Comparison of ENCODE assay signal across 1 cellular context in the genomic region with DNA sequence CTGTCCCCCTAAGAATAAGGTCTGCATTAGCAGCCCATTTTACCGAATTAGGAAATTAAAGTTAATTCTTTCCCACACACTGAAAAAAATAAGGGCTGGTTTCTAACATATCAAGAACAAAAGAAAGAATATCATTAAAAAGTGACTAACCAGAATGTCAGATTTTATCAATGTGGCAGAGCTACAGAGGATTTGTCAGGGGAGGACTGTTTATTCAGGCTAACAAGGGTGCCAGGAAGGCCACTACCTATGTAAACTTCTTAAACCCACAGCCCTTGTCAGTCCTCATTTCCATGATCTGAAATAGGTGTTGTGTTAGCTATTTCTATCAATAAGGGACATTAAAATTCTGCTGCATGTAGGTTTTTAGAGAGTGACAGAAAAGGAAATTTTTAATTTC.
TF ChIP-seq lines count a peak whose summit lies in the region.

No MANE protein-coding gene starts in this region.

TF ChIP-seq in WTC11, 78 proteins besides CTCF, POLR2A, EP300 and RAD21 (continued from another document):
- TF ChIP-seq, protein P1, sequence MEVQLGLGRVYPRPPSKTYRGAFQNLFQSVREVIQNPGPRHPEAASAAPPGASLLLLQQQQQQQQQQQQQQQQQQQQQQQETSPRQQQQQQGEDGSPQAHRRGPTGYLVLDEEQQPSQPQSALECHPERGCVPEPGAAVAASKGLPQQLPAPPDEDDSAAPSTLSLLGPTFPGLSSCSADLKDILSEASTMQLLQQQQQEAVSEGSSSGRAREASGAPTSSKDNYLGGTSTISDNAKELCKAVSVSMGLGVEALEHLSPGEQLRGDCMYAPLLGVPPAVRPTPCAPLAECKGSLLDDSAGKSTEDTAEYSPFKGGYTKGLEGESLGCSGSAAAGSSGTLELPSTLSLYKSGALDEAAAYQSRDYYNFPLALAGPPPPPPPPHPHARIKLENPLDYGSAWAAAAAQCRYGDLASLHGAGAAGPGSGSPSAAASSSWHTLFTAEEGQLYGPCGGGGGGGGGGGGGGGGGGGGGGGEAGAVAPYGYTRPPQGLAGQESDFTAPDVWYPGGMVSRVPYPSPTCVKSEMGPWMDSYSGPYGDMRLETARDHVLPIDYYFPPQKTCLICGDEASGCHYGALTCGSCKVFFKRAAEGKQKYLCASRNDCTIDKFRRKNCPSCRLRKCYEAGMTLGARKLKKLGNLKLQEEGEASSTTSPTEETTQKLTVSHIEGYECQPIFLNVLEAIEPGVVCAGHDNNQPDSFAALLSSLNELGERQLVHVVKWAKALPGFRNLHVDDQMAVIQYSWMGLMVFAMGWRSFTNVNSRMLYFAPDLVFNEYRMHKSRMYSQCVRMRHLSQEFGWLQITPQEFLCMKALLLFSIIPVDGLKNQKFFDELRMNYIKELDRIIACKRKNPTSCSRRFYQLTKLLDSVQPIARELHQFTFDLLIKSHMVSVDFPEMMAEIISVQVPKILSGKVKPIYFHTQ (CRISPR knock-in tag; IDR thresholded peaks at IDR 0.05): no peak
- TF ChIP-seq NFE2L1 (CRISPR knock-in tag; IDR thresholded peaks at IDR 0.05): no peak
- TF ChIP-seq ZBTB21 (CRISPR knock-in tag; IDR thresholded peaks at IDR 0.05; ENCODE audit: borderline replicate concordance): no peak
- TF ChIP-seq, protein P2, sequence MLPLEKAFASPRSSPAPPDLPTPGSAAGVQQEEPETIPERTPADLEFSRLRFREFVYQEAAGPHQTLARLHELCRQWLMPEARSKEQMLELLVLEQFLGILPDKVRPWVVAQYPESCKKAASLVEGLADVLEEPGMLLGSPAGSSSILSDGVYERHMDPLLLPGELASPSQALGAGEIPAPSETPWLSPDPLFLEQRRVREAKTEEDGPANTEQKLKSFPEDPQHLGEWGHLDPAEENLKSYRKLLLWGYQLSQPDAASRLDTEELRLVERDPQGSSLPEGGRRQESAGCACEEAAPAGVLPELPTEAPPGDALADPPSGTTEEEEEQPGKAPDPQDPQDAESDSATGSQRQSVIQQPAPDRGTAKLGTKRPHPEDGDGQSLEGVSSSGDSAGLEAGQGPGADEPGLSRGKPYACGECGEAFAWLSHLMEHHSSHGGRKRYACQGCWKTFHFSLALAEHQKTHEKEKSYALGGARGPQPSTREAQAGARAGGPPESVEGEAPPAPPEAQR (CRISPR knock-in tag; IDR thresholded peaks at IDR 0.05): no peak
- TF ChIP-seq NFYB (CRISPR knock-in tag; conservative IDR thresholded peaks at IDR 0.05; ENCODE audit: low read depth): no peak
- no peak for TF ChIP-seq TEAD4 (CRISPR knock-in tag; IDR thresholded peaks at IDR 0.05)
- TF ChIP-seq, protein P3, sequence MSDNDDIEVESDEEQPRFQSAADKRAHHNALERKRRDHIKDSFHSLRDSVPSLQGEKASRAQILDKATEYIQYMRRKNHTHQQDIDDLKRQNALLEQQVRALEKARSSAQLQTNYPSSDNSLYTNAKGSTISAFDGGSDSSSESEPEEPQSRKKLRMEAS (CRISPR knock-in tag; IDR thresholded peaks at IDR 0.05): no peak
- no peak for TF ChIP-seq SOX15 (CRISPR knock-in tag; IDR thresholded peaks at IDR 0.05)
- TF ChIP-seq ZNF317 (CRISPR knock-in tag; IDR thresholded peaks at IDR 0.05; ENCODE audit: borderline replicate concordance, low read depth): no peak
- no peak for TF ChIP-seq IRF2 (CRISPR knock-in tag; IDR thresholded peaks at IDR 0.05; ENCODE audit: borderline replicate concordance, low read depth)
- TF ChIP-seq NR3C1 (CRISPR knock-in tag; conservative IDR thresholded peaks at IDR 0.05; ENCODE audit: low read depth): no peak
- TF ChIP-seq, protein P4, sequence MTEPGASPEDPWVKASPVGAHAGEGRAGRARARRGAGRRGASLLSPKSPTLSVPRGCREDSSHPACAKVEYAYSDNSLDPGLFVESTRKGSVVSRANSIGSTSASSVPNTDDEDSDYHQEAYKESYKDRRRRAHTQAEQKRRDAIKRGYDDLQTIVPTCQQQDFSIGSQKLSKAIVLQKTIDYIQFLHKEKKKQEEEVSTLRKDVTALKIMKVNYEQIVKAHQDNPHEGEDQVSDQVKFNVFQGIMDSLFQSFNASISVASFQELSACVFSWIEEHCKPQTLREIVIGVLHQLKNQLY (CRISPR knock-in tag; IDR thresholded peaks at IDR 0.05): no peak
- no peak for TF ChIP-seq TCF7 (CRISPR knock-in tag; IDR thresholded peaks at IDR 0.05; ENCODE audit: low read depth)
